In the genomic region with DNA sequence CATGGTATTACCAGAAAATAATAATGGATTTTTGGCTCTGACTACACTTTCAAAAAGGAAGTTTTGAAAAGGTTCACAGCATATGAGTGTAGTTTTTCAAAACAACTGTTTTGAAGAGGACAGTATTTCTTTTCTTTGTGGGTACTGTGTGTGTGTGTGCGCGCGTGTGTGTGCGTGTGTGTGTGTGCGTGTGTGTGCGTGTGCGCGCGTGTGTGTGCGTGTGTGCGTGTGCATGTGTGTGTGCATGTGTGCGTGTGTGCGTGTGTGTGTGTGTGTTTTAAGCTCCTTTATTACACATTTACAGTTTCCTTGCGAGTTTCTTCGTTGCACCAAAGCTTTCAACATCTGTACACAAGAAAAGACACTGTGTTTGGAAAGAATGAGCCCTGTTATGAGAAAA, we compare ENCODE assay signal across 19 cellular contexts.
DNase-seq lines count a peak whose midpoint lies in the region; ATAC-seq, FAIRE-seq and TF ChIP-seq lines count a peak whose summit lies in the region.
"Had no signal": no experiment of that assay in that cellular context is flagged by ENCODE, and none has a peak within 500 bp of the region (broad histone marks: within the 10 kb centered on the region; RNA-seq: fewer than 3 reads in every experiment).

No MANE protein-coding gene starts in this region.

- H3K4ac ChIP-seq in mesenchymal stem cell (ENCODE audit: low read depth in 1 of 2, low read length in 2 of 2): no peak overlapping the region

- no peak overlapping the region for H4K91ac ChIP-seq in mesenchymal stem cell (ENCODE audit: low read length)

- H2BK15ac ChIP-seq in mesenchymal stem cell (ENCODE audit: low read depth, poor library complexity, severe bottlenecking): no peak overlapping the region

- H3K27me3 Mint-ChIP-seq in natural killer cell treated with Interleukin-12 subunit alpha and Interleukin-12 subunit beta and Interleukin-15 and Interleukin-18, amount 100 ng/mL, for 72 hours: peaks cover 0 to 3% of the 10 kb centered on the region in 2 donors
- H3K27me3 Mint-ChIP-seq: CD4-positive, CD25-positive, alpha-beta regulatory T cell had no signal

- H2BK5ac ChIP-seq in mesenchymal stem cell (ENCODE audit: low read depth, low read length, poor library complexity, severe bottlenecking): no peak overlapping the region

- no peak overlapping the region for H3K4me3 Mint-ChIP-seq in natural killer cell treated with Interleukin-12 subunit alpha and Interleukin-12 subunit beta and Interleukin-15 and Interleukin-18, amount 100 ng/mL, for 72 hours
- H3K4me3 Mint-ChIP-seq: CD4-positive, CD25-positive, alpha-beta regulatory T cell; CD8-positive, alpha-beta T cell had no signal

- no peak overlapping the region for H3K27ac ChIP-seq in HEK293 (ENCODE audit: extremely low read depth, low read depth, low read length)
- no peak overlapping the region for H3K27ac ChIP-seq in GM12878 (ENCODE audit: control insufficient read depth, insufficient read depth)
- no peak overlapping the region for H3K27ac ChIP-seq in mesenchymal stem cell (ENCODE audit: low read length, poor library complexity, severe bottlenecking)
- H3K27ac ChIP-seq: A549, C4-2B had no signal

- no peak overlapping the region for H3K18ac ChIP-seq in mesenchymal stem cell (ENCODE audit: low read depth in 1 of 2, low read length in 2 of 2)

- DNase-seq in GM12878 (ENCODE audit: low read depth, low spot score) (no peak), fibroblast of mammary gland (ENCODE audit: low read depth) (peak; percentile 0), mesenchymal stem cell (peak; percentile 1), C1 segment of cervical spinal cord (lab: John Stamatoyannopoulos, UW) (no peak), AML-193 (lab: John Stamatoyannopoulos, UW) (no peak)
- no peak for DNase-seq in natural killer cell treated with Interleukin-12 subunit alpha and Interleukin-12 subunit beta and Interleukin-15 and Interleukin-18, amount 100 ng/mL, for 72 hours (ENCODE audit: low spot score)
- DNase-seq: 8988T; CD8-positive, alpha-beta T cell; DMS153; EL; GOT3 had no signal

- H3K27me3 ChIP-seq in GM12878 (replicated peaks in 1 of 2; ENCODE audit: control insufficient read depth in 2 of 2, insufficient read depth in 2 of 2, low read length in 1 of 2) (no peaks in the 10 kb centered on the region), mesenchymal stem cell (ENCODE audit: control insufficient read depth in 1 of 2, insufficient read depth in 1 of 2, low read length in 2 of 2) (no peaks in the 10 kb centered on the region)

- ATAC-seq in GM12878: no peak
- ATAC-seq in natural killer cell treated with Interleukin-12 subunit alpha and Interleukin-12 subunit beta and Interleukin-15 and Interleukin-18, amount 100 ng/mL, for 72 hours: no peak
- ATAC-seq: A549; CD8-positive, alpha-beta T cell had no signal

- no peak overlapping the region for H3K27ac Mint-ChIP-seq in natural killer cell treated with Interleukin-12 subunit alpha and Interleukin-12 subunit beta and Interleukin-15 and Interleukin-18, amount 100 ng/mL, for 72 hours
- H3K27ac Mint-ChIP-seq: CD4-positive, CD25-positive, alpha-beta regulatory T cell; CD8-positive, alpha-beta T cell had no signal

- no TSS peak for BruUV-seq in GM12878 (replicated peaks; lab: Mats Ljungman, UMichigan)

- no peak for TF ChIP-seq POLR2A in GM12878 (IDR thresholded peaks at IDR 0.05; ENCODE audit: low read depth, low read length)

- H4K20me1 ChIP-seq in GM12878 (ENCODE audit: control insufficient read depth, insufficient read depth): no peaks in the 10 kb centered on the region

- SMC1A ChIA-PET in GM12878 (lab: Charles Lee; ENCODE audit: uncharacterized antibody, unreplicated experiment): interaction anchor here (1.1 to 2.5 kb wide), 2 partner anchors 12 to 1678 kb away, joined by 4 to 9 read pairs; no protein-coding TSS in a partner anchor

- TF ChIP-seq RAD21 in GM12878 (IDR thresholded peaks at IDR 0.05; ENCODE audit: insufficient read depth, low read depth, low read length): no peak

- H3K4me2 ChIP-seq in GM12878 (ENCODE audit: control insufficient read depth, insufficient read depth) (no peak overlapping the region), mesenchymal stem cell (ENCODE audit: low read length, poor library complexity, severe bottlenecking) (no peak overlapping the region)
- H3K4me2 ChIP-seq: A549 had no signal

- 81% methylated on average over 13 of the region's 15 CpGs for WGBS in GM12878 (ENCODE audit: insufficient coverage, insufficient replicate concordance, low lambda C conversion rate, missing lambda C conversion rate)
- WGBS in mesenchymal stem cell: no CpG with 5 or more reads among the region's 15 CpGs

- H4K8ac ChIP-seq in mesenchymal stem cell (ENCODE audit: low read length): no peak overlapping the region

- no peaks in the 10 kb centered on the region for H3K36me3 Mint-ChIP-seq in natural killer cell treated with Interleukin-12 subunit alpha and Interleukin-12 subunit beta and Interleukin-15 and Interleukin-18, amount 100 ng/mL, for 72 hours
- H3K36me3 Mint-ChIP-seq: CD4-positive, CD25-positive, alpha-beta regulatory T cell; CD8-positive, alpha-beta T cell had no signal

- no peak overlapping the region for H3K14ac ChIP-seq in mesenchymal stem cell (ENCODE audit: low read length in 2 of 2)

- no peak overlapping the region for H2BK12ac ChIP-seq in mesenchymal stem cell (ENCODE audit: low read length in 2 of 2)

- RAD21 ChIA-PET in GM12878 (lab: Charles Lee; ENCODE audit: unreplicated experiment): interaction anchor here (1.2 kb wide), 3 partner anchors 719 to 1889 kb away, joined by 5 to 8 read pairs (median 6); no protein-coding TSS in a partner anchor

- intact Hi-C loops in GM12878 (cut with micrococcal nuclease; ENCODE audit: unreplicated experiment): loop anchor here (10.0 kb wide), 1 partner anchor 717 kb away; no protein-coding TSS in a partner anchor

- TF ChIP-seq CTCF in HEK293 (tag by site-specific recombination; IDR thresholded peaks at IDR 0.05) (no peak), GM12878 (IDR thresholded peaks at IDR 0.05 in 2 of 3, conservative IDR thresholded peaks at IDR 0.05 in 1 of 3; ENCODE audit: control insufficient read depth in 2 of 3, extremely low read depth in 1 of 3, insufficient read depth in 1 of 3, low read depth in 3 of 3, low read length in 3 of 3) (no peak), fibroblast of mammary gland (conservative IDR thresholded peaks at IDR 0.05; ENCODE audit: control insufficient read depth, insufficient read depth, low read depth, low read length) (no peak)

- no peaks in the 10 kb centered on the region for H3K79me1 ChIP-seq in mesenchymal stem cell (replicated peaks; ENCODE audit: low read length, poor library complexity, severe bottlenecking)

- in situ Hi-C loops in GM12878 (cut with MboI): no loop called here

- H2BK120ac ChIP-seq in mesenchymal stem cell (ENCODE audit: low read depth, low read length): no peak overlapping the region

- H2AFZ ChIP-seq in GM12878 (ENCODE audit: control insufficient read depth, low read depth, low read length) (no peak overlapping the region), mesenchymal stem cell (ENCODE audit: low read depth, low read length) (no peak overlapping the region)

- TF ChIP-seq EP300 in GM12878 (IDR thresholded peaks at IDR 0.05; ENCODE audit: borderline replicate concordance in 1 of 2, control insufficient read depth in 1 of 2, low read depth in 2 of 2, low read length in 2 of 2): no peak

- H3K9ac ChIP-seq in GM12878 (ENCODE audit: control insufficient read depth, insufficient read depth, low read length) (no peak overlapping the region), mesenchymal stem cell (ENCODE audit: low read length) (no peak overlapping the region)

- H3K4me3 ChIP-seq in HEK293 (ENCODE audit: low read depth, low read length) (no peak overlapping the region), GM12878 (no peak overlapping the region), fibroblast of mammary gland (ENCODE audit: control insufficient read depth, low read depth, low read length) (no peak overlapping the region), mesenchymal stem cell (ENCODE audit: insufficient read depth in 1 of 2, low read depth in 1 of 2, low read length in 2 of 2) (no peak overlapping the region)
- H3K4me3 ChIP-seq: A549, HAP-1 had no signal

- no peaks in the 10 kb centered on the region for H3K36me3 ChIP-seq in HEK293 (ENCODE audit: control insufficient read depth in 2 of 2, insufficient read depth in 1 of 2, low read length in 2 of 2)
- H3K36me3 ChIP-seq in GM12878 (ENCODE audit: control insufficient read depth in 2 of 2, insufficient read depth in 2 of 2, low read length in 1 of 2): no peaks in the 10 kb centered on the region
- H3K36me3 ChIP-seq in mesenchymal stem cell (ENCODE audit: control insufficient read depth in 1 of 2, insufficient read depth in 2 of 2, low read depth in 1 of 2, low read length in 2 of 2): no peaks in the 10 kb centered on the region
- H3K36me3 ChIP-seq: HAP-1 had no signal

- CTCF ChIA-PET in HEK293 (lab: Yijun Ruan, JAX) (interaction anchor here (0.6 to 2.2 kb wide), 8 partner anchors 10 to 1081 kb away, joined by 3 to 17 read pairs (median 3); no protein-coding TSS in a partner anchor), GM12878 (lab: Yijun Ruan, JAX) (interaction anchor here (0.6 to 1.4 kb wide), 9 partner anchors 9 to 1803 kb away, joined by 3 to 7 read pairs (median 3); no protein-coding TSS in a partner anchor)

- FAIRE-seq in GM12878 (lab: Jason Lieb, UNC): no peak
- FAIRE-seq: GM12892, H54 had no signal

- H3K4me1 ChIP-seq in HEK293 (ENCODE audit: control insufficient read depth, insufficient read depth, low read length): no peaks in the 10 kb centered on the region
- no peaks in the 10 kb centered on the region for H3K4me1 ChIP-seq in GM12878 (ENCODE audit: control insufficient read depth, insufficient read depth, low read length)
- H3K4me1 ChIP-seq in mesenchymal stem cell (ENCODE audit: control insufficient read depth, insufficient read depth, low read depth, low read length): no peaks in the 10 kb centered on the region
- H3K4me1 ChIP-seq: A549, Caco-2, HAP-1 had no signal

- POLR2A ChIA-PET in HEK293 (lab: Yijun Ruan, JAX) (no interaction called here), GM12878 (lab: Charles Lee) (no interaction called here)

- H3K9me3 Mint-ChIP-seq in natural killer cell treated with Interleukin-12 subunit alpha and Interleukin-12 subunit beta and Interleukin-15 and Interleukin-18, amount 100 ng/mL, for 72 hours: no peaks in the 10 kb centered on the region
- H3K9me3 Mint-ChIP-seq: CD8-positive, alpha-beta T cell had no signal

- H3K4me1 Mint-ChIP-seq in natural killer cell treated with Interleukin-12 subunit alpha and Interleukin-12 subunit beta and Interleukin-15 and Interleukin-18, amount 100 ng/mL, for 72 hours (ENCODE audit: low read depth in 2 of 2): no peaks in the 10 kb centered on the region
- H3K4me1 Mint-ChIP-seq: CD4-positive, CD25-positive, alpha-beta regulatory T cell had no signal

- H3K23ac ChIP-seq in mesenchymal stem cell (ENCODE audit: low read length in 2 of 2): no peak overlapping the region

- H3K9me3 ChIP-seq in HEK293 (ENCODE audit: control insufficient read depth, insufficient read depth, low read depth, low read length) (no peaks in the 10 kb centered on the region; the same call in none of the 2 replicates), GM12878 (replicated peaks; ENCODE audit: control insufficient read depth, insufficient read depth, low read length) (no peaks in the 10 kb centered on the region), mesenchymal stem cell (ENCODE audit: control insufficient read depth, low read length) (no peaks in the 10 kb centered on the region)
- H3K9me3 ChIP-seq: A549, Caco-2, HAP-1 had no signal

- H3K79me2 ChIP-seq in GM12878 (ENCODE audit: control insufficient read depth, insufficient read depth, low read length): no peaks in the 10 kb centered on the region

- H2AK5ac ChIP-seq in mesenchymal stem cell (ENCODE audit: low read length, severe bottlenecking): no peak overlapping the region

Comparison
In these comparisons a context has a peak if more than half of its experiments do, and no peak if none do; other contexts are left out.
1. DNase-seq: peak in fibroblast of mammary gland (single experiment) and mesenchymal stem cell (single experiment); none in GM12878 (single experiment), C1 segment of cervical spinal cord (0 of 14), natural killer cell treated with Interleukin-12 subunit alpha and Interleukin-12 subunit beta and Interleukin-15 and Interleukin-18, amount 100 ng/mL, for 72 hours (single experiment) and AML-193 (0 of 2).